Comparison of ENCODE assay signal across 8 cellular contexts in the genomic region with DNA sequence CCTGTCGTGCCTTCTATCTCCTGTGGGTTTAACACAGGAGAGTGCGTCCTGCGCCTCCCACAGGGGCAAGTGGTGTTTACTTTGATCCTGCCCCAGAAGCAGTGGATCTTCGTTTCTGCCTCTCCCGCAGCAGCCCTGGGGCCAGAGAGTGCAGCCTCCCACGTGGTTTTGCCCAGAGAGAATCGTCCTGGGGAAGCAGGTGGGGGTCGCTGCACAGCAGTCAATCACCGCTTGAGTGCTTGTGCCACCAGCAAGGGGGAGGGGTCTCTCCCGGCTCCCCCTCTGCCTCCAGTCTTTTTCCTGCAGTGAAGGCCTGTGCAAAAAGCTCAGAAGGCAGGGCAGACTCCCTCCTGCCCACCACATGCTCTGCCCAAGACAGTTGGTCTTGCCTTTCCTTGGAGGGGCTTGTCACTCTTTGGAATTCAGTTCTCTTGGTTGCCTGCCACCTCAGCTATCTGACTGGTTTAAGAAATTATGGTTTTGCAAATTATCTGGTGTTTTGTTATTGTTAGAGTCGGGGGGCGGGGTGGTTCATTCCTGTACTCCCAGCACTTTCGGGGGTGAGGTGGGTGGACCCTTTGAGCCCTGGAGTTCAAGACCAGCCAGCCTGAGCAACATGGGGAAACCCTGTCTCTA. TPM values are rescaled to one million over a fixed set of nuclear protein-coding genes. Genes with fewer than 3 reads are reported as not detected.
DNase-seq lines count a peak whose midpoint lies in the region; ATAC-seq and TF ChIP-seq lines count a peak whose summit lies in the region.

No MANE protein-coding gene starts in this region.

- TF ChIP-seq CTCF in DOHH2 (IDR thresholded peaks at IDR 0.05; ENCODE audit: low read depth, low read length, poor library complexity, severe bottlenecking) (peak; percentile 51), VCaP (conservative IDR thresholded peaks at IDR 0.05) (peak; percentile 51; the same call in 1 of the 2 replicates), GM20000 (IDR thresholded peaks at IDR 0.05; ENCODE audit: extremely low read depth, missing control alignments) (no peak)

- H3K9me3 Mint-ChIP-seq in immature natural killer cell = no peaks in the 10 kb centered on the region
- H3K9me3 Mint-ChIP-seq in stimulated activated naive B cell treated with anti-CD40 and anti-IgM and Interleukin-4, amounts not matched to agents 10 μg/mL and 1 μg/mL and 100 μg/mL, for 72 hours = no peaks in the 10 kb centered on the region

- peaks cover 2 to 4% (median 2%) of the 10 kb centered on the region in 3 donors for H3K27me3 Mint-ChIP-seq in immature natural killer cell (ENCODE audit: low read depth in 3 of 3)
- peaks cover 5 to 8% of the 10 kb centered on the region in 2 donors for H3K27me3 Mint-ChIP-seq in stimulated activated naive B cell treated with anti-CD40 and anti-IgM and Interleukin-4, amounts not matched to agents 10 μg/mL and 1 μg/mL and 100 μg/mL, for 72 hours

- no peaks in the 10 kb centered on the region for H3K36me3 Mint-ChIP-seq in immature natural killer cell
- no peaks in the 10 kb centered on the region for H3K36me3 Mint-ChIP-seq in stimulated activated naive B cell treated with anti-CD40 and anti-IgM and Interleukin-4, amounts not matched to agents 10 μg/mL and 1 μg/mL and 100 μg/mL, for 72 hours

- ATAC-seq in HG02610 (IDR thresholded peaks at IDR 0.05; ENCODE audit: unreplicated experiment) = peak; percentile 28
- peak; percentile 58 to 70 for ATAC-seq in stimulated activated naive B cell treated with anti-CD40 and anti-IgM and Interleukin-4, amounts not matched to agents 10 μg/mL and 1 μg/mL and 100 μg/mL, for 72 hours (replicated peaks)

- no peaks in the 10 kb centered on the region for H3K9me3 ChIP-seq in DOHH2 (ENCODE audit: control insufficient read depth, insufficient read depth, low read length)

- H3K36me3 ChIP-seq in DOHH2 (ENCODE audit: control insufficient read depth, low read length) = no peaks in the 10 kb centered on the region

- peaks cover 15 to 21% of the 10 kb centered on the region in 2 donors for H3K4me1 Mint-ChIP-seq in immature natural killer cell
- H3K4me1 Mint-ChIP-seq in stimulated activated naive B cell treated with anti-CD40 and anti-IgM and Interleukin-4, amounts not matched to agents 10 μg/mL and 1 μg/mL and 100 μg/mL, for 72 hours = peaks cover 12 to 23% of the 10 kb centered on the region in 2 donors

- no peaks in the 10 kb centered on the region for H3K79me2 ChIP-seq in DOHH2 (ENCODE audit: control insufficient read depth, low read length)

- peak overlapping the region; percentile 53 for H3K4me3 ChIP-seq in DOHH2 (ENCODE audit: low read length)

- H3K27me3 ChIP-seq in DOHH2 (ENCODE audit: control insufficient read depth, low read length) = peaks cover 8% of the 10 kb centered on the region

- no peak for DNase-seq in immature natural killer cell
- DNase-seq in stimulated activated naive B cell treated with anti-CD40 and anti-IgM and Interleukin-4, amounts not matched to agents 10 μg/mL and 1 μg/mL and 100 μg/mL, for 72 hours = no peak
- no peak for DNase-seq in GM20000 (ENCODE audit: low spot score)
- DNase-seq in NCI-H510A treated with DMSO at 0.1 percent for 48 hours (lab: John Stamatoyannopoulos, UW) = no peak
- DNase-seq in NCI-H2171 treated with DMSO at 0.1 percent for 48 hours (lab: John Stamatoyannopoulos, UW) = no peak

- no peaks in the 10 kb centered on the region for H4K20me1 ChIP-seq in DOHH2 (ENCODE audit: control insufficient read depth, insufficient read depth, low read depth, low read length)

- H3K4me2 ChIP-seq in DOHH2 (ENCODE audit: low read length) = peak overlapping the region; percentile 64

- peaks cover 22% of the 10 kb centered on the region for H3K4me1 ChIP-seq in DOHH2 (ENCODE audit: control insufficient read depth, low read length)

- no peaks in the 10 kb centered on the region for H3F3A ChIP-seq in DOHH2 (ENCODE audit: control insufficient read depth, insufficient read depth)

- no peak overlapping the region for H3K27ac Mint-ChIP-seq in immature natural killer cell
- peak overlapping the region; percentile 59 for H3K27ac Mint-ChIP-seq in stimulated activated naive B cell treated with anti-CD40 and anti-IgM and Interleukin-4, amounts not matched to agents 10 μg/mL and 1 μg/mL and 100 μg/mL, for 72 hours

- H3K9me2 ChIP-seq in DOHH2 (replicated peaks; ENCODE audit: control insufficient read depth, low read length) = no peaks in the 10 kb centered on the region

- peak overlapping the region in 3 of 5 donors; percentile 59 to 72 (median 60) for H3K4me3 Mint-ChIP-seq in immature natural killer cell
- H3K4me3 Mint-ChIP-seq in stimulated activated naive B cell treated with anti-CD40 and anti-IgM and Interleukin-4, amounts not matched to agents 10 μg/mL and 1 μg/mL and 100 μg/mL, for 72 hours = peak overlapping the region; percentile 64 to 74

- H3K27ac ChIP-seq in DOHH2 (ENCODE audit: low read depth, low read length) = no peak overlapping the region
- H3K27ac ChIP-seq in VCaP = no peak overlapping the region

RNA-seq across cellular contexts. Expression of gene STOML1, which starts 26.9 kb away (rescaled TPM):
- 10 to 100 TPM; 12.7 to 17.4 (median 13.2) TPM for polyA plus RNA-seq in immature natural killer cell

RNA-seq across cellular contexts. Expression of gene PML, which starts 29.3 kb away (rescaled TPM):
- 10 to 100 TPM in 2 of 3 donors, 1 to 10 TPM in 1; 8.0 to 47.7 (median 16.2) TPM for polyA plus RNA-seq in immature natural killer cell

RNA-seq across cellular contexts. Expression of gene LOXL1, which starts 39.0 kb away (rescaled TPM):
- 1 to 10 TPM in 1 of 3 donors, under 1 TPM in 1, not detected in 1; 0.98 to 1.1 TPM for polyA plus RNA-seq in immature natural killer cell
